11 cellular contexts compared by ENCODE assay signal in the genomic region with DNA sequence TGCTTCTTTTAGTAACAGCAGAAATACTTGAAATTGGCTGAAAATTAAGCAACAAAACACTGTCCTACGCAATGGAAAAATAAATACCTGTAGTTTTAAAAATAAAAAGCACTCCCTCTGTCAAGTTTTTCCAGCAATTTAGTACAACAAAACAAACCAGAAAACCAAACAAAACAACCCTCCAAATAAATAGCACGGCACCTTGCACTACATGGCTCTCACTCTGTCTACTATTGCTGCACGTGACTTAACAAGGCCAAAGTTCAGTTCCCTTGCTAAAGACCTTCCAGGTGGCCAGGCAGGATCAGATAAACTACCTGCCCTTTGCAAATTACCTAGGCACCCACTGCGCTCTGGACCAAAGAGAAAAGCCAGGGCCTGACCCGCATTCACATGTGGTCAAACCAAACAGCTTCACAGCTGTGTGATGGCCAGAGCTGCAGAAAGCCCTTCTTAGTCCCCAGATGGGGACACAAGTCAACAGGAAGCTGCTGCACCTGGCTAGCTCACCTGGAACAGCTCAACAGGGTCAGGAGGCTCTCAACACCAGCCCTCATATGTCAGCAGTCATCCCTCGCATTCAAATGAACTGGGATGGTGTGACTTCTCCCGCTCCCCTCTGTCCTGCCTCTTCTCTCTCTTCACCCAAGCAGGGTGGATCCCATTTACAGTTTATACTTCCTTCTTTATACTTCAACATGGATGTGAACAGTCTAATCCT.
DNase-seq lines count a peak whose midpoint lies in the region; ATAC-seq and TF ChIP-seq lines count a peak whose summit lies in the region.
"Had no signal": no experiment of that assay in that cellular context is flagged by ENCODE, and none has a peak within 500 bp of the region (broad histone marks: within the 10 kb centered on the region; RNA-seq: fewer than 3 reads in every experiment).

No MANE protein-coding gene starts in this region.

- H3K4me1 ChIP-seq in Peyer's patch (peaks cover 13 to 58% (median 35%) of the 10 kb centered on the region in 4 donors), tibial artery (peaks cover 0 to 78% (median 29%) of the 10 kb centered on the region in 4 donors)

- ATAC-seq in activated CD4-positive, alpha-beta T cell treated with anti-CD3 and anti-CD28 coated beads for 36 hours: no peak
- ATAC-seq in left colon (peak; percentile 85), HG03432 (IDR thresholded peaks at IDR 0.05; ENCODE audit: unreplicated experiment) (no peak)
- ATAC-seq: PC-3 had no signal

- TF ChIP-seq POLR2A in Peyer's patch (IDR thresholded peaks at IDR 0.05): no peak

- CTCF ChIA-PET in activated CD4-positive, alpha-beta T cell treated with anti-CD3 and anti-CD28 coated beads for 36 hours (lab: Charles Lee): interaction anchor here (0.6 to 1.1 kb wide), 3 partner anchors 22 to 111 kb away, joined by 3 to 5 read pairs (median 3); no protein-coding TSS in a partner anchor

- H3K36me3 Mint-ChIP-seq in activated CD4-positive, alpha-beta T cell treated with anti-CD3 and anti-CD28 coated beads for 36 hours (ENCODE audit: low read depth): peaks cover 13% of the 10 kb centered on the region

- POLR2A ChIA-PET in activated CD4-positive, alpha-beta T cell treated with anti-CD3 and anti-CD28 coated beads for 36 hours (lab: Charles Lee): no interaction called here

- H3K4me3 Mint-ChIP-seq in activated CD4-positive, alpha-beta T cell treated with anti-CD3 and anti-CD28 coated beads for 36 hours: no peak overlapping the region

- no peaks in the 10 kb centered on the region for H3K27me3 Mint-ChIP-seq in activated CD4-positive, alpha-beta T cell treated with anti-CD3 and anti-CD28 coated beads for 36 hours

- peak overlapping the region; percentile 63 to 86 (median 77) for H3K27ac ChIP-seq in Peyer's patch
- peak overlapping the region; percentile 14 for H3K27ac ChIP-seq in substantia nigra (ENCODE audit: low read depth, low read length, poor library complexity, severe bottlenecking)
- no peak overlapping the region for H3K27ac ChIP-seq in tibial artery

- H3K36me3 ChIP-seq in Peyer's patch: peaks cover 0 to 8% (median 0%) of the 10 kb centered on the region in 3 donors
- peaks cover 0 to 6% (median 4%) of the 10 kb centered on the region in 3 donors for H3K36me3 ChIP-seq in tibial artery

- TF ChIP-seq CTCF in Peyer's patch (IDR thresholded peaks at IDR 0.05): no peak
- TF ChIP-seq CTCF in tibial artery (IDR thresholded peaks at IDR 0.05): no peak

- H3K27me3 ChIP-seq in Peyer's patch (no peaks in the 10 kb centered on the region), tibial artery (no peaks in the 10 kb centered on the region)

- H3K9me3 Mint-ChIP-seq in activated CD4-positive, alpha-beta T cell treated with anti-CD3 and anti-CD28 coated beads for 36 hours (ENCODE audit: low read depth): no peaks in the 10 kb centered on the region

- H3K9me3 ChIP-seq in Peyer's patch (no peaks in the 10 kb centered on the region), tibial artery (no peaks in the 10 kb centered on the region)

- H3K4me1 Mint-ChIP-seq in activated CD4-positive, alpha-beta T cell treated with anti-CD3 and anti-CD28 coated beads for 36 hours: peaks cover 86% of the 10 kb centered on the region

- no peak for DNase-seq in activated CD4-positive, alpha-beta T cell treated with anti-CD3 and anti-CD28 coated beads for 36 hours
- DNase-seq in activated CD4-positive, alpha-beta T cell treated with anti-CD3 and anti-CD28 coated beads for 1 hour: no peak
- DNase-seq in Peyer's patch (peak; percentile 62 to 89 (median 67)), left colon (peak; percentile 62 to 68), substantia nigra (lab: John Stamatoyannopoulos, UW) (no peak), iPS-NIHi11 (ENCODE audit: low spot score) (no peak), tibial artery (no peak)
- DNase-seq: activated CD4-positive, alpha-beta T cell treated with anti-CD3 and anti-CD28 coated beads, Interleukin-2, amount 50 U/mL, for 1 hour; PC-3; stimulated activated CD4-positive, alpha-beta T cell treated with anti-CD3 and anti-CD28 coated beads, Interleukin-15, amount 100 ng/mL, for 24 hours had no signal

- intact Hi-C loops in activated CD4-positive, alpha-beta T cell treated with anti-CD3 and anti-CD28 coated beads for 36 hours (cut with DNase I, micrococcal nuclease): loop anchor here in 1 of 2 experiments (10.0 kb wide), 1 partner anchor 350 kb away; no protein-coding TSS in a partner anchor
- intact Hi-C loops in left colon (cut with DNase I, micrococcal nuclease): no loop called here
- intact Hi-C loops in tibial artery (cut with DNase I; ENCODE audit: low total_unique reads): no loop called here

- H3K4me3 ChIP-seq in Peyer's patch: no peak overlapping the region
- H3K4me3 ChIP-seq in tibial artery: no peak overlapping the region

- H3K27ac Mint-ChIP-seq in activated CD4-positive, alpha-beta T cell treated with anti-CD3 and anti-CD28 coated beads for 36 hours: peak overlapping the region; percentile 66

Comparison
In these comparisons a context has a peak if more than half of its experiments do, and no peak if none do; other contexts are left out.
1. DNase-seq: peak in Peyer's patch (3 of 3) and left colon (2 of 2); none in activated CD4-positive, alpha-beta T cell treated with anti-CD3 and anti-CD28 coated beads for 36 hours (single experiment), activated CD4-positive, alpha-beta T cell treated with anti-CD3 and anti-CD28 coated beads for 1 hour (single experiment), substantia nigra (0 of 49), iPS-NIHi11 (single experiment) and tibial artery (0 of 2).
2. H3K27ac ChIP-seq: peak in Peyer's patch (4 of 4) and substantia nigra (single experiment); none in tibial artery (0 of 2).